In genomic region chr5:132883261-132883834, GRCh38 we compare ENCODE assay signal across 1 cellular context.
TF ChIP-seq lines count a peak whose summit lies in the region.

No MANE protein-coding gene starts in this region.

TF ChIP-seq in H1, 55 proteins besides CTCF, POLR2A, EP300 and RAD21:
- TF ChIP-seq JUN (IDR thresholded peaks at IDR 0.05; ENCODE audit: low read depth, low read length) (no peak), CHD2 (IDR thresholded peaks at IDR 0.05; ENCODE audit: low read length) (no peak), CREB1 (IDR thresholded peaks at IDR 0.05) (no peak), TCF12 (IDR thresholded peaks at IDR 0.05; ENCODE audit: low read depth, low read length) (no peak), SP1 (IDR thresholded peaks at IDR 0.05; ENCODE audit: low read depth, low read length) (no peak), EZH2 (IDR thresholded peaks at IDR 0.05; ENCODE audit: low read depth, low read length, severe bottlenecking) (no peak), SUZ12 (IDR thresholded peaks at IDR 0.05; ENCODE audit: low read length) (no peak), ATF3 (IDR thresholded peaks at IDR 0.05; ENCODE audit: insufficient read depth, low read depth, low read length) (no peak), BCL11A (IDR thresholded peaks at IDR 0.05; ENCODE audit: low read depth in 2 of 2, low read length in 2 of 2) (no peak), SIRT6 (IDR thresholded peaks at IDR 0.05; ENCODE audit: low read length) (no peak), CTBP2 (IDR thresholded peaks at IDR 0.05; ENCODE audit: borderline replicate concordance, insufficient read depth, insufficient read length, low read length) (no peak), NRF1 (IDR thresholded peaks at IDR 0.05; ENCODE audit: low read depth, low read length) (no peak), ASH2L (IDR thresholded peaks at IDR 0.05; ENCODE audit: low read length) (no peak)
